Comparison of ENCODE assay signal across 31 cellular contexts in genomic region chr12:22600226-22600625, GRCh38.
"Had no signal": no experiment of that assay in that cellular context is flagged by ENCODE, and none has a peak within 500 bp of the region (broad histone marks: within the 10 kb centered on the region; RNA-seq: fewer than 3 reads in every experiment).

No MANE protein-coding gene starts in this region.

- H3K36me3 ChIP-seq: adrenal gland had no signal

- FAIRE-seq: astrocyte, bronchial epithelial cell, RCC 7860, TTC549 had no signal

- DNase-seq: activated CD4-positive, alpha-beta T cell treated with anti-CD3 and anti-CD28 coated beads, Interleukin-2, amount 10 ng/mL, durations not matched to agents 24 days and 14 days; activated CD4-positive, alpha-beta T cell treated with anti-CD3 and anti-CD28 coated beads, Interleukin-2, amount 50 U/mL, for 4 hours; activated CD8-positive, alpha-beta T cell treated with anti-CD3 and anti-CD28 coated beads for 36 hours; activated effector memory CD4-positive, alpha-beta T cell treated with anti-CD3 and anti-CD28 coated beads, Interleukin-2, amount 50 U/mL, for 16 hours; activated naive CD4-positive, alpha-beta T cell treated with anti-CD3 and anti-CD28 coated beads for 36 hours; activated T-cell treated with anti-CD3 and anti-CD28 coated beads, Interleukin-2, amount 50 U/mL, for 1 hour; activated T-cell treated with anti-CD3 and anti-CD28 coated beads, Interleukin-2, amount 50 U/mL, for 72 hours; adrenal gland; caudate nucleus; Karpas-422; KBM-7; NCI-H1105; NCI-H1417 treated with DMSO at 0.1 percent for 48 hours; NCI-H1930; NCI-H2081 treated with DMSO at 0.1 percent for 48 hours; NCI-H226; NCI-H446 treated with DMSO at 0.1 percent for 48 hours; NCI-H524; NCI-H69; PC-9; SIG-M5; SW 1271; T1000 had no signal

- H3K9me3 ChIP-seq: adrenal gland had no signal

- H3K27me3 ChIP-seq: adrenal gland had no signal

- H3K4me3 ChIP-seq: adrenal gland, PC-9 had no signal

- ATAC-seq: activated CD8-positive, alpha-beta T cell treated with anti-CD3 and anti-CD28 coated beads for 36 hours; activated naive CD4-positive, alpha-beta T cell treated with anti-CD3 and anti-CD28 coated beads, Interleukin-2, amount 50 U/mL, for 72 hours; activated T-cell treated with anti-CD3 and anti-CD28 coated beads, Interleukin-2, amount 50 U/mL, for 72 hours; activated T-helper 17 cell treated with anti-CD3 and anti-CD28 coated beads, Interleukin-2, amount 50 U/mL, for 72 hours; Right ventricle myocardium inferior had no signal

- H3K27ac ChIP-seq: adrenal gland, PC-9, RWPE1 had no signal

- H3K4me1 ChIP-seq: adrenal gland had no signal
